Comparison of ENCODE assay signal across 8 cellular contexts in genomic region chr19:18682807-18683108, GRCh38. TPM values are rescaled to one million over a fixed set of nuclear protein-coding genes. Genes with fewer than 3 reads are reported as not detected.
DNase-seq lines count a peak whose midpoint lies in the region; ATAC-seq and TF ChIP-seq lines count a peak whose summit lies in the region.

No MANE protein-coding gene starts in this region.

- DNase-seq in RWPE2 (ENCODE audit: low spot score) (no peak), esophagus squamous epithelium (lab: John Stamatoyannopoulos, UW) (no peak), psoas muscle (no peak), lower leg skin (ENCODE audit: low spot score in 2 of 2) (no peak)

- ATAC-seq in GM18502 (IDR thresholded peaks at IDR 0.05; ENCODE audit: poor library complexity, unreplicated experiment) (peak; percentile 16), RWPE2 (ENCODE audit: low read depth) (no peak), psoas muscle (peak in 1 of 4 donors; percentile 5), GM18907 (IDR thresholded peaks at IDR 0.05; ENCODE audit: unreplicated experiment) (no peak), HG02678 (IDR thresholded peaks at IDR 0.05; ENCODE audit: unreplicated experiment) (no peak), GM19452 (IDR thresholded peaks at IDR 0.05; ENCODE audit: unreplicated experiment) (no peak)

- intact Hi-C loops in esophagus squamous epithelium (cut with DNase I) = no loop called here
- intact Hi-C loops in psoas muscle (cut with DNase I) = loop anchor here (10.0 kb wide), 2 partner anchors 152 to 162 kb away; partner anchors contain the start of gene UPF1 (in 1 of the 2)
- intact Hi-C loops in lower leg skin (cut with DNase I; ENCODE audit: low total_unique reads) = no loop called here

- TF ChIP-seq CTCF in RWPE2 (IDR thresholded peaks at IDR 0.05; ENCODE audit: poor library complexity, severe bottlenecking) = no peak
- TF ChIP-seq CTCF in esophagus squamous epithelium (IDR thresholded peaks at IDR 0.05) = no peak
- TF ChIP-seq CTCF in psoas muscle (IDR thresholded peaks at IDR 0.05) = no peak
- TF ChIP-seq CTCF in lower leg skin (IDR thresholded peaks at IDR 0.05) = no peak

- H3K27ac ChIP-seq in RWPE2 (ENCODE audit: poor library complexity, severe bottlenecking) (peak overlapping the region; percentile 45), esophagus squamous epithelium (peak overlapping the region; percentile 74 to 90 (median 88)), psoas muscle (peak overlapping the region; percentile 88)

- peaks cover 10% of the 10 kb centered on the region for H3K4me1 ChIP-seq in RWPE2 (ENCODE audit: insufficient read depth, poor library complexity, severe bottlenecking)
- H3K4me1 ChIP-seq in esophagus squamous epithelium = peaks cover 13 to 35% (median 27%) of the 10 kb centered on the region in 3 donors
- H3K4me1 ChIP-seq in psoas muscle = peaks cover 23% of the 10 kb centered on the region

- WGBS in esophagus squamous epithelium, 2 donors = 37 to 46% methylated on average over 8 of the region's 8 CpGs
- WGBS in psoas muscle, 3 donors = 34 to 38% (median 36%) methylated on average over 8 of the region's 8 CpGs
- 41 to 44% methylated on average over 8 of the region's 8 CpGs for WGBS in lower leg skin, 2 donors

- no peak for TF ChIP-seq POLR2A in esophagus squamous epithelium (IDR thresholded peaks at IDR 0.05)
- TF ChIP-seq POLR2A in lower leg skin (IDR thresholded peaks at IDR 0.05) = no peak

- H3K4me3 ChIP-seq in RWPE2 (ENCODE audit: severe bottlenecking) (peak overlapping the region; percentile 59), esophagus squamous epithelium (peak overlapping the region; percentile 39 to 84 (median 56)), psoas muscle (peak overlapping the region; percentile 71), lower leg skin (ENCODE audit: low read depth, poor library complexity, severe bottlenecking) (no peak overlapping the region)

- no peaks in the 10 kb centered on the region for H3K9me3 ChIP-seq in RWPE2 (ENCODE audit: severe bottlenecking)
- H3K9me3 ChIP-seq in esophagus squamous epithelium = no peaks in the 10 kb centered on the region
- H3K9me3 ChIP-seq in psoas muscle = no peaks in the 10 kb centered on the region

- H3K27me3 ChIP-seq in RWPE2 (ENCODE audit: insufficient read depth, poor library complexity, severe bottlenecking) (no peaks in the 10 kb centered on the region), esophagus squamous epithelium (no peaks in the 10 kb centered on the region), psoas muscle (ENCODE audit: insufficient read depth in 3 of 3, low read length in 2 of 3) (no peaks in the 10 kb centered on the region)

- no peaks in the 10 kb centered on the region for H3K36me3 ChIP-seq in RWPE2 (ENCODE audit: low read depth)
- no peaks in the 10 kb centered on the region for H3K36me3 ChIP-seq in esophagus squamous epithelium
- H3K36me3 ChIP-seq in psoas muscle (ENCODE audit: insufficient read depth in 1 of 2, low read depth in 1 of 2) = no peaks in the 10 kb centered on the region

RNA-seq across cellular contexts. Expression of gene CRTC1, which starts 0.7 kb away (rescaled TPM):
- total RNA-seq in esophagus squamous epithelium = 1 to 10 TPM; 1.8 to 3.6 (median 2.1) TPM
- 10 to 100 TPM in 2 of 4 donors, 1 to 10 TPM in 2; 8.1 to 12.5 (median 9.6) TPM for total RNA-seq in psoas muscle
- 1 to 10 TPM; 4.5 to 6.6 (median 6.3) TPM for polyA plus RNA-seq in psoas muscle
- total RNA-seq in lower leg skin = 1 to 10 TPM; 2.1 to 5.5 (median 4.2) TPM

RNA-seq across cellular contexts. Expression of gene KLHL26, which starts 45.9 kb away (rescaled TPM):
- total RNA-seq in esophagus squamous epithelium (1 to 10 TPM; 1.6 to 6.6 (median 3.4) TPM), psoas muscle (1 to 10 TPM; 5.2 to 9.9 (median 7.0) TPM), lower leg skin (10 to 100 TPM in 3 of 4 donors, 1 to 10 TPM in 1; 7.9 to 23.2 (median 18.2) TPM)
- polyA plus RNA-seq in psoas muscle = 1 to 10 TPM; 3.1 to 4.1 (median 3.5) TPM

Comparison
In these comparisons a context has a peak if more than half of its experiments do, and no peak if none do; other contexts are left out.
1. intact Hi-C loops: an anchor here in psoas muscle (10.0 kb wide); none called in esophagus squamous epithelium and lower leg skin.